In the genomic region with DNA sequence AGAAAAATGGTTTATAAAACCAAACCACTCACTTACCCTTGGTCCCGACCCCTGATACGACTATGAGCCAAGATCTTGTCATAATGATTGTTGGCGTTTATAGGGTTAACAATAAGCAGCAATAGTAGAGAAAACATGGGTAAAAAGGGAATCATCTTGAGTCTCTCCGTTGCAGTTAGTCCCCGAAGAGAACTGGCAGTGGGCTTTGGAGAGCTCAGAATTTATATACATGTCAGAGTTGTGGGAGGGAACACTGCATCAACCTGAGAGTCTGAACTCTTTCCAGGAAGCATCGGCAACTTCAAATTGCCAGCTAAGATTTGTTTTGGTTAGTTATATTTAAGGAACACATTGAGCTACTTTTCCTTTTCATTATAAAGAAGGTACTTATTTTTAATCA, we compare ENCODE assay signal across 14 cellular contexts. TPM values are rescaled to one million over a fixed set of nuclear protein-coding genes. Genes with fewer than 3 reads are reported as not detected.
DNase-seq lines count a peak whose midpoint lies in the region; ATAC-seq and TF ChIP-seq lines count a peak whose summit lies in the region.
"Had no signal": no experiment of that assay in that cellular context is flagged by ENCODE, and none has a peak within 500 bp of the region (broad histone marks: within the 10 kb centered on the region; RNA-seq: fewer than 3 reads in every experiment).

A gene with protein sequence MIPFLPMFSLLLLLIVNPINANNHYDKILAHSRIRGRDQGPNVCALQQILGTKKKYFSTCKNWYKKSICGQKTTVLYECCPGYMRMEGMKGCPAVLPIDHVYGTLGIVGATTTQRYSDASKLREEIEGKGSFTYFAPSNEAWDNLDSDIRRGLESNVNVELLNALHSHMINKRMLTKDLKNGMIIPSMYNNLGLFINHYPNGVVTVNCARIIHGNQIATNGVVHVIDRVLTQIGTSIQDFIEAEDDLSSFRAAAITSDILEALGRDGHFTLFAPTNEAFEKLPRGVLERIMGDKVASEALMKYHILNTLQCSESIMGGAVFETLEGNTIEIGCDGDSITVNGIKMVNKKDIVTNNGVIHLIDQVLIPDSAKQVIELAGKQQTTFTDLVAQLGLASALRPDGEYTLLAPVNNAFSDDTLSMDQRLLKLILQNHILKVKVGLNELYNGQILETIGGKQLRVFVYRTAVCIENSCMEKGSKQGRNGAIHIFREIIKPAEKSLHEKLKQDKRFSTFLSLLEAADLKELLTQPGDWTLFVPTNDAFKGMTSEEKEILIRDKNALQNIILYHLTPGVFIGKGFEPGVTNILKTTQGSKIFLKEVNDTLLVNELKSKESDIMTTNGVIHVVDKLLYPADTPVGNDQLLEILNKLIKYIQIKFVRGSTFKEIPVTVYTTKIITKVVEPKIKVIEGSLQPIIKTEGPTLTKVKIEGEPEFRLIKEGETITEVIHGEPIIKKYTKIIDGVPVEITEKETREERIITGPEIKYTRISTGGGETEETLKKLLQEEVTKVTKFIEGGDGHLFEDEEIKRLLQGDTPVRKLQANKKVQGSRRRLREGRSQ (minus strand): TSS at position 197 of the 400 bp plus-strand sequence. CDS start 42 bp downstream, at position 155.

- no peaks in the 10 kb centered on the region for H3K36me3 Mint-ChIP-seq in brain
- no peaks in the 10 kb centered on the region for H3K36me3 Mint-ChIP-seq in stimulated activated naive B cell treated with anti-CD40 and anti-IgM and Interleukin-4, amounts not matched to agents 10 μg/mL and 1 μg/mL and 100 μg/mL, for 72 hours

- H3K4me3 ChIP-seq in BJ (ENCODE audit: low read depth, low read length) (peak within 1 kb of the TSS; percentile 9; the same call in 1 of the 2 replicates), hepatocyte (peak within 1 kb of the TSS; percentile 44), rectal smooth muscle tissue (ENCODE audit: low read length) (peak within 1 kb of the TSS; percentile 56)
- H3K4me3 ChIP-seq: body of pancreas, psoas muscle had no signal

- H3K27me3 ChIP-seq in BJ (ENCODE audit: control insufficient read depth, insufficient read depth, low read length) (no peaks in the 10 kb centered on the region), hepatocyte (no peaks in the 10 kb centered on the region), rectal smooth muscle tissue (ENCODE audit: control insufficient read depth, insufficient read depth, low read length) (no peaks in the 10 kb centered on the region)
- H3K27me3 ChIP-seq: body of pancreas had no signal

- no peak for ATAC-seq in HG03196 (IDR thresholded peaks at IDR 0.05; ENCODE audit: unreplicated experiment)
- ATAC-seq in stimulated activated naive B cell treated with anti-CD40 and anti-IgM and Interleukin-4, amounts not matched to agents 10 μg/mL and 1 μg/mL and 100 μg/mL, for 72 hours (replicated peaks): no peak
- ATAC-seq: body of pancreas, psoas muscle had no signal

- H2AFZ ChIP-seq in hepatocyte: no peak within 1 kb of the TSS

- no peaks in the 10 kb centered on the region for H3K9me3 Mint-ChIP-seq in brain
- no peaks in the 10 kb centered on the region for H3K9me3 Mint-ChIP-seq in stimulated activated naive B cell treated with anti-CD40 and anti-IgM and Interleukin-4, amounts not matched to agents 10 μg/mL and 1 μg/mL and 100 μg/mL, for 72 hours

- H3K36me3 ChIP-seq in BJ (ENCODE audit: control insufficient read depth, insufficient read depth, low read length): no peaks in the 10 kb centered on the region
- H3K36me3 ChIP-seq in hepatocyte (replicated peaks; ENCODE audit: insufficient read depth, low read depth): no peaks in the 10 kb centered on the region
- H3K36me3 ChIP-seq in rectal smooth muscle tissue (ENCODE audit: control insufficient read depth, insufficient read depth, low read length): no peaks in the 10 kb centered on the region
- H3K36me3 ChIP-seq: BE2C had no signal

- no peaks in the 10 kb centered on the region for H4K20me1 ChIP-seq in hepatocyte (ENCODE audit: insufficient read depth, poor library complexity, severe bottlenecking)

- POLR2A ChIA-PET in BJ (lab: Charles Lee): no interaction called here

- no peak within 1 kb of the TSS for H3K9ac ChIP-seq in rectal smooth muscle tissue (ENCODE audit: low read length)

- H3K4me1 ChIP-seq in hepatocyte (ENCODE audit: insufficient read depth) (peaks cover 9% of the 10 kb centered on the region), rectal smooth muscle tissue (ENCODE audit: control insufficient read depth, insufficient read depth, low read length) (no peaks in the 10 kb centered on the region)
- H3K4me1 ChIP-seq: BE2C, body of pancreas, psoas muscle had no signal

- H3K9me2 ChIP-seq in hepatocyte (replicated peaks; ENCODE audit: insufficient read depth): no peaks in the 10 kb centered on the region

- no peak for TF ChIP-seq CTCF in BJ (IDR thresholded peaks at IDR 0.05; ENCODE audit: insufficient read depth, low read depth, low read length)
- TF ChIP-seq CTCF in brain (conservative IDR thresholded peaks at IDR 0.05): no peak
- no peak for TF ChIP-seq CTCF in hepatocyte (IDR thresholded peaks at IDR 0.05; ENCODE audit: poor library complexity)

- DNase-seq in BJ (ENCODE audit: low read depth) (no peak), hepatocyte (ENCODE audit: low spot score) (peak; percentile 26), NCI-H2171 treated with DMSO at 0.1 percent for 48 hours (lab: John Stamatoyannopoulos, UW) (no peak), NK-92 (lab: John Stamatoyannopoulos, UW; ENCODE audit: unreplicated experiment) (no peak)
- DNase-seq in stimulated activated naive B cell treated with anti-CD40 and anti-IgM and Interleukin-4, amounts not matched to agents 10 μg/mL and 1 μg/mL and 100 μg/mL, for 72 hours: no peak
- DNase-seq: BE2C, body of pancreas, head of caudate nucleus, NCI-H524, psoas muscle, T-helper 1 cell had no signal

- H3K4me3 Mint-ChIP-seq in brain: peak within 1 kb of the TSS; percentile 29 to 92 (median 73)
- no peak within 1 kb of the TSS for H3K4me3 Mint-ChIP-seq in stimulated activated naive B cell treated with anti-CD40 and anti-IgM and Interleukin-4, amounts not matched to agents 10 μg/mL and 1 μg/mL and 100 μg/mL, for 72 hours

- 37% methylated on average over 6 of the region's 6 CpGs for WGBS in hepatocyte (ENCODE audit: low lambda C conversion rate, missing lambda C conversion rate)

- peaks cover 35% of the 10 kb centered on the region for H3K4me1 Mint-ChIP-seq in brain
- H3K4me1 Mint-ChIP-seq in stimulated activated naive B cell treated with anti-CD40 and anti-IgM and Interleukin-4, amounts not matched to agents 10 μg/mL and 1 μg/mL and 100 μg/mL, for 72 hours: no peaks in the 10 kb centered on the region

- peak within 1 kb of the TSS in 4 of 5 experiments; percentile 43 to 83 (median 64) for H3K27ac Mint-ChIP-seq in brain
- no peak within 1 kb of the TSS for H3K27ac Mint-ChIP-seq in stimulated activated naive B cell treated with anti-CD40 and anti-IgM and Interleukin-4, amounts not matched to agents 10 μg/mL and 1 μg/mL and 100 μg/mL, for 72 hours

- no peaks in the 10 kb centered on the region for H3K27me3 Mint-ChIP-seq in brain
- H3K27me3 Mint-ChIP-seq in stimulated activated naive B cell treated with anti-CD40 and anti-IgM and Interleukin-4, amounts not matched to agents 10 μg/mL and 1 μg/mL and 100 μg/mL, for 72 hours: no peaks in the 10 kb centered on the region

- H3K4me2 ChIP-seq in hepatocyte: peak within 1 kb of the TSS; percentile 56

- H3K9me3 ChIP-seq in hepatocyte (ENCODE audit: low read depth): no peaks in the 10 kb centered on the region
- H3K9me3 ChIP-seq: BE2C, body of pancreas, psoas muscle had no signal

- H3K27ac ChIP-seq in hepatocyte (peak within 1 kb of the TSS; percentile 8), rectal smooth muscle tissue (ENCODE audit: low read depth, low read length) (no peak within 1 kb of the TSS)
- H3K27ac ChIP-seq: body of pancreas, psoas muscle had no signal

- peaks cover 3% of the 10 kb centered on the region for H3K79me2 ChIP-seq in hepatocyte

- CTCF ChIA-PET in BJ (lab: Yijun Ruan, JAX): interaction anchor here (8.4 kb wide), 1 partner anchor 488 kb away, joined by 51 read pairs; no protein-coding TSS in a partner anchor

RNA-seq across cellular contexts. Expression of the gene that starts here (rescaled TPM):
- polyA plus RNA-seq in BJ (2011; rRNA removed) (235 and 341 TPM in 2 replicates), brain (ENCODE audit: insufficient read depth, low read depth, low replicate concordance) (0.58 TPM), hepatocyte (179 and 226 TPM in 2 replicates)
- polyA minus RNA-seq in BJ (2011; rRNA and poly(A)+ RNA removed): 59.1 and 66.8 TPM in 2 replicates
- total RNA-seq in hepatocyte: 178 and 233 TPM in 2 replicates

Comparison
In these comparisons a context has a peak if more than half of its experiments do, and no peak if none do; other contexts are left out.
1. RNA of the gene that starts here (polyA plus RNA-seq): 235 to 341 TPM in BJ and 179 to 226 TPM in hepatocyte; 0.58 TPM in brain (single experiment); every median in the first group is over 100 times any median in the second.
2. H3K4me3 Mint-ChIP-seq: peak in brain (5 of 5); none in stimulated activated naive B cell treated with anti-CD40 and anti-IgM and Interleukin-4, amounts not matched to agents 10 μg/mL and 1 μg/mL and 100 μg/mL, for 72 hours (0 of 2).
3. Peak in every context shown above with its lines, with median percentiles within 50 percentile points of each other: H3K4me3 ChIP-seq.